10 cellular contexts compared by ENCODE assay signal in genomic region chr3:177525987-177526712, GRCh38.
DNase-seq lines count a peak whose midpoint lies in the region; ATAC-seq and TF ChIP-seq lines count a peak whose summit lies in the region.
"Had no signal": no experiment of that assay in that cellular context is flagged by ENCODE, and none has a peak within 500 bp of the region (broad histone marks: within the 10 kb centered on the region; RNA-seq: fewer than 3 reads in every experiment).

No MANE protein-coding gene starts in this region.

- H3K4me3 ChIP-seq in choroid plexus epithelial cell (ENCODE audit: low read depth, low read length): no peak overlapping the region
- H3K4me3 ChIP-seq in prostate gland: no peak overlapping the region

- H3K9me3 ChIP-seq in prostate gland: no peaks in the 10 kb centered on the region

- H3K9me3 Mint-ChIP-seq in effector memory CD8-positive, alpha-beta T cell: no peaks in the 10 kb centered on the region

- no peaks in the 10 kb centered on the region for H3K4me1 ChIP-seq in prostate gland (replicated peaks)

- peak overlapping the region; percentile 59 to 76 for H3K27ac ChIP-seq in prostate gland

- no peaks in the 10 kb centered on the region for H3K36me3 ChIP-seq in prostate gland

- no peaks in the 10 kb centered on the region for H3K27me3 Mint-ChIP-seq in effector memory CD8-positive, alpha-beta T cell

- H3K36me3 Mint-ChIP-seq in effector memory CD8-positive, alpha-beta T cell (ENCODE audit: insufficient read depth): no peaks in the 10 kb centered on the region

- ATAC-seq in effector memory CD8-positive, alpha-beta T cell (replicated peaks): no peak
- no peak for ATAC-seq in GM21423 (IDR thresholded peaks at IDR 0.05; ENCODE audit: unreplicated experiment)
- no peak for ATAC-seq in HG02938 (IDR thresholded peaks at IDR 0.05; ENCODE audit: unreplicated experiment)
- ATAC-seq: left ventricle myocardium superior had no signal

- 43% methylated on average over 9 of the region's 9 CpGs for WGBS in prostate gland

- intact Hi-C loops in prostate gland (cut with DNase I): no loop called here

- H3K4me1 Mint-ChIP-seq in effector memory CD8-positive, alpha-beta T cell (ENCODE audit: low read depth in 2 of 2): peaks cover 13 to 19% of the 10 kb centered on the region in 2 donors

- TF ChIP-seq CTCF in choroid plexus epithelial cell (conservative IDR thresholded peaks at IDR 0.05; ENCODE audit: low read depth, low read length) (no peak), prostate gland (IDR thresholded peaks at IDR 0.05) (no peak)

- DNase-seq in GM04503 (ENCODE audit: low read depth) (peak; percentile 86), NOMO-1 (lab: John Stamatoyannopoulos, UW; ENCODE audit: unreplicated experiment in 2 of 2) (peak; percentile 26 to 50), choroid plexus epithelial cell (ENCODE audit: low read depth) (peak; percentile 68), prostate gland (ENCODE audit: low spot score) (peak; percentile 40), NCI-H1105 (lab: John Stamatoyannopoulos, UW) (no peak)
- DNase-seq in effector memory CD8-positive, alpha-beta T cell: no peak
- DNase-seq: left ventricle myocardium superior, NCI-H2227 treated with DMSO at 0.1 percent for 48 hours had no signal

- TF ChIP-seq POLR2A in prostate gland (IDR thresholded peaks at IDR 0.05): no peak

- H3K4me3 Mint-ChIP-seq in effector memory CD8-positive, alpha-beta T cell: no peak overlapping the region

- no peak overlapping the region for H3K27ac Mint-ChIP-seq in effector memory CD8-positive, alpha-beta T cell

- H3K27me3 ChIP-seq in prostate gland (replicated peaks; ENCODE audit: insufficient read depth): no peaks in the 10 kb centered on the region

Comparison
In these comparisons a context has a peak if more than half of its experiments do, and no peak if none do; other contexts are left out.
1. DNase-seq: peak in GM04503 (single experiment), NOMO-1 (2 of 2), choroid plexus epithelial cell (single experiment) and prostate gland (single experiment); none in effector memory CD8-positive, alpha-beta T cell (0 of 3) and NCI-H1105 (single experiment).